In the genomic region with DNA sequence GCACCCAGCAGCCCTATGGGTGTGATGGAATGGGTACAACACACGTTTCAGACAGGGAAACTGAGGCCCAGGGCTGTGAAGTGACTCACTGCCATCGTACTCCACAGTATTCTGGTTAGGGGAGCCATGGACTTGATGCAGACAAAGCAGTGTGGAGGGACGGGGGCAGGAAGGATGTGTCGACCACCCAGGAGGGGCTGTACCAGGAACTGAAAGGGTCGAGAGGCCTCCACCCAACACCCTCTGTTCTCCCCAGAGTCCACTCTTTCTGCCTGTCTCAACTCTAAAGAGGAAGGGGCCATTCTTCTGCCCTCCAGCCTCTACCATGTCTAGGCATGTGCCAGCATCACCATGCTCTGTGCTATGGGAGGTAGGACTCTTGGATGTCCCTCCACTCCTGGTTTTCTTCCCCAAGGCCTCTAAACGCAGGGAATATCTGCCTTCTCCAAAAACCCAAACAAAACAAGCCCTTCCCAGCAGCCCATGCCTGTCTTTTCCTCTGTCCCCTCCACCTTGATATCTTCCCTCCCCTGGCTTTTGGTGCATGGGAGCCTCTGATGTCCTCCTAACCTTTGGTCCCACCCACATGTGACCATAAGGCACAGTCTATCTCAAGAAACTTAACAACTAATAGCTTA, we compare ENCODE assay signal across 19 cellular contexts. TPM values are rescaled to one million over a fixed set of nuclear protein-coding genes. Genes with fewer than 3 reads are reported as not detected.
"Had no signal": no experiment of that assay in that cellular context is flagged by ENCODE, and none has a peak within 500 bp of the region (broad histone marks: within the 10 kb centered on the region; RNA-seq: fewer than 3 reads in every experiment).

No MANE protein-coding gene starts in this region.

- H2AFZ ChIP-seq: neural progenitor cell had no signal

- H3K4me3 ChIP-seq: breast epithelium, neural progenitor cell, testis, uterus had no signal

- H3K36me3 ChIP-seq: breast epithelium, neural progenitor cell, uterus had no signal

- H3K27me3 ChIP-seq: breast epithelium, neural progenitor cell, testis, uterus had no signal

- DNase-seq: activated CD8-positive, alpha-beta memory T cell treated with anti-CD3 and anti-CD28 coated beads, Interleukin-2, amount 50 U/mL, for 48 hours; activated naive CD8-positive, alpha-beta T cell treated with anti-CD3 and anti-CD28 coated beads for 36 hours; effector CD4-positive, alpha-beta T cell; erythroblast; foreskin fibroblast; naive thymus-derived CD8-positive, alpha-beta T cell; retina; stimulated activated CD4-positive, alpha-beta T cell treated with anti-CD3 and anti-CD28 coated beads, Interleukin-4, amount 100 ng/mL, for 1 hour; stimulated activated naive CD4-positive, alpha-beta T cell; T1000; testis; trophoblast cell; uterus had no signal

- H3K4me1 ChIP-seq: breast epithelium, neural progenitor cell, testis, uterus had no signal

- H3K4me2 ChIP-seq: neural progenitor cell had no signal

- H3K9me3 ChIP-seq: breast epithelium, testis, uterus had no signal

- FAIRE-seq: keratinocyte had no signal

- H3K9ac ChIP-seq: neural progenitor cell had no signal

- ATAC-seq: naive thymus-derived CD8-positive, alpha-beta T cell; WTC11 had no signal

- H3K27ac ChIP-seq: breast epithelium, neural progenitor cell, testis, uterus had no signal

RNA-seq across cellular contexts. Expression of gene SLC22A1, which starts 7.4 kb away (rescaled TPM):
- total RNA-seq: glomerular endothelial cell, lung microvascular endothelial cell had no signal
